ENCODE assay signal across 2 cellular contexts in genomic region chr4:6230827-6231662, GRCh38.
TF ChIP-seq lines count a peak whose summit lies in the region.

No MANE protein-coding gene starts in this region.

TF ChIP-seq in IMR-90, 13 proteins besides CTCF, POLR2A, EP300 and RAD21:
- no peak for TF ChIP-seq ELK1 (IDR thresholded peaks at IDR 0.05; ENCODE audit: borderline replicate concordance, low read depth, low read length)
- TF ChIP-seq FOS (IDR thresholded peaks at IDR 0.05; ENCODE audit: low read depth, low read length), result no peak
- TF ChIP-seq CHD1 (IDR thresholded peaks at IDR 0.05; ENCODE audit: low read depth, low read length), result no peak
- TF ChIP-seq RCOR1 (IDR thresholded peaks at IDR 0.05; ENCODE audit: insufficient replicate concordance, low read length), result no peak
- TF ChIP-seq MAFK (IDR thresholded peaks at IDR 0.05; ENCODE audit: low read depth, low read length), result no peak
- TF ChIP-seq MAZ (IDR thresholded peaks at IDR 0.05; ENCODE audit: borderline replicate concordance, low read depth, low read length), result no peak
- TF ChIP-seq USF2 (IDR thresholded peaks at IDR 0.05; ENCODE audit: low read depth, low read length), result no peak
- TF ChIP-seq SMC3 (IDR thresholded peaks at IDR 0.05; ENCODE audit: low read depth, low read length), result no peak

TF ChIP-seq in H1, 55 proteins besides CTCF, POLR2A, EP300 and RAD21:
- no peak for TF ChIP-seq RBBP5 (IDR thresholded peaks at IDR 0.05; ENCODE audit: borderline replicate concordance, low read depth, low read length)
- TF ChIP-seq TEAD4 (IDR thresholded peaks at IDR 0.05; ENCODE audit: low read depth, low read length), result no peak
- TF ChIP-seq SUZ12 (IDR thresholded peaks at IDR 0.05; ENCODE audit: low read length), result no peak
- TF ChIP-seq ZNF274 (IDR thresholded peaks at IDR 0.05; ENCODE audit: borderline replicate concordance, extremely low read depth, low read length), result no peak
- TF ChIP-seq SP4 (IDR thresholded peaks at IDR 0.05; ENCODE audit: low read length), result no peak
- no peak for TF ChIP-seq BACH1 (IDR thresholded peaks at IDR 0.05; ENCODE audit: low read length)
- TF ChIP-seq CTBP2 (IDR thresholded peaks at IDR 0.05; ENCODE audit: borderline replicate concordance, insufficient read depth, insufficient read length, low read length), result no peak
- no peak for TF ChIP-seq BRCA1 (IDR thresholded peaks at IDR 0.05; ENCODE audit: low read depth, low read length)
- no peak for TF ChIP-seq KDM5A (IDR thresholded peaks at IDR 0.05; ENCODE audit: low read length)
- no peak for TF ChIP-seq HDAC6 (IDR thresholded peaks at IDR 0.05; ENCODE audit: low read depth, low read length)
- no peak for TF ChIP-seq YY1 (IDR thresholded peaks at IDR 0.05; ENCODE audit: low read depth, low read length)
- TF ChIP-seq CREB1 (IDR thresholded peaks at IDR 0.05), result no peak
- no peak for TF ChIP-seq SIN3A (conservative IDR thresholded peaks at IDR 0.05 in 1 of 2, IDR thresholded peaks at IDR 0.05 in 1 of 2; ENCODE audit: low read depth in 1 of 2, low read length in 2 of 2)
- no peak for TF ChIP-seq ATF2 (IDR thresholded peaks at IDR 0.05; ENCODE audit: low read length)
- no peak for TF ChIP-seq CHD2 (IDR thresholded peaks at IDR 0.05; ENCODE audit: low read length)
- no peak for TF ChIP-seq GTF2F1 (IDR thresholded peaks at IDR 0.05; ENCODE audit: borderline replicate concordance, low read depth, low read length)
- no peak for TF ChIP-seq RFX5 (IDR thresholded peaks at IDR 0.05; ENCODE audit: borderline replicate concordance, low read depth, low read length)
- no peak for TF ChIP-seq USF2 (IDR thresholded peaks at IDR 0.05; ENCODE audit: low read length)
- no peak for TF ChIP-seq RNF2 (IDR thresholded peaks at IDR 0.05; ENCODE audit: borderline replicate concordance, low read depth, low read length, missing control alignments, poor library complexity, severe bottlenecking)
